In genomic region chr9:136765745-136766409, GRCh38 we compare ENCODE assay signal across 14 cellular contexts. TPM values are rescaled to one million over a fixed set of nuclear protein-coding genes. Genes with fewer than 3 reads are reported as not detected.
DNase-seq lines count a peak whose midpoint lies in the region; ATAC-seq and TF ChIP-seq lines count a peak whose summit lies in the region.
"Not testable (repeated sequence)": the region's sequence is repeated elsewhere in the genome, so short reads cannot be mapped to it uniquely, and the experiment has no call there.
"Had no signal": no experiment of that assay in that cellular context is flagged by ENCODE, and none has a peak within 500 bp of the region (broad histone marks: within the 10 kb centered on the region; RNA-seq: fewer than 3 reads in every experiment).

No MANE protein-coding gene starts in this region.

- peaks cover 33 to 55% of the 10 kb centered on the region in 2 donors for H3K4me1 Mint-ChIP-seq in stimulated activated naive B cell treated with anti-CD40 and anti-IgM and Interleukin-4, amounts not matched to agents 10 μg/mL and 1 μg/mL and 100 μg/mL, for 72 hours

- H3K9me3 ChIP-seq in RWPE2 (ENCODE audit: severe bottlenecking); cardiac muscle cell (ENCODE audit: low read depth): not testable (repeated sequence)

- not testable (repeated sequence) for H3K27me3 Mint-ChIP-seq in stimulated activated naive B cell treated with anti-CD40 and anti-IgM and Interleukin-4, amounts not matched to agents 10 μg/mL and 1 μg/mL and 100 μg/mL, for 72 hours

- H3K36me3 Mint-ChIP-seq in stimulated activated naive B cell treated with anti-CD40 and anti-IgM and Interleukin-4, amounts not matched to agents 10 μg/mL and 1 μg/mL and 100 μg/mL, for 72 hours, result not testable (repeated sequence)

- H3K36me3 ChIP-seq in RWPE2 (ENCODE audit: low read depth); cardiac muscle cell: not testable (repeated sequence)

- H3K4me1 ChIP-seq in RWPE2 (ENCODE audit: insufficient read depth, poor library complexity, severe bottlenecking); cardiac muscle cell (ENCODE audit: low read depth): not testable (repeated sequence)

- ATAC-seq in GM18868 (IDR thresholded peaks at IDR 0.05; ENCODE audit: unreplicated experiment) (peak; percentile 56), GM21423 (IDR thresholded peaks at IDR 0.05; ENCODE audit: unreplicated experiment) (peak; percentile 45), HG02884 (IDR thresholded peaks at IDR 0.05; ENCODE audit: unreplicated experiment) (peak; percentile 50), HG03571 (IDR thresholded peaks at IDR 0.05; ENCODE audit: unreplicated experiment) (peak; percentile 54)
- ATAC-seq in RWPE2 (ENCODE audit: low read depth), result not testable (repeated sequence)
- ATAC-seq in stimulated activated naive B cell treated with anti-CD40 and anti-IgM and Interleukin-4, amounts not matched to agents 10 μg/mL and 1 μg/mL and 100 μg/mL, for 72 hours (replicated peaks), result peak; percentile 17 to 49

- H3K4me3 Mint-ChIP-seq in stimulated activated naive B cell treated with anti-CD40 and anti-IgM and Interleukin-4, amounts not matched to agents 10 μg/mL and 1 μg/mL and 100 μg/mL, for 72 hours, result peak overlapping the region in 1 of 2 donors; percentile 36

- peak; percentile 76 for DNase-seq in GM10266 (ENCODE audit: extremely low spot score)
- peak; percentile 35 for DNase-seq in RWPE2 (ENCODE audit: low spot score)
- not testable (repeated sequence) for DNase-seq in cardiac muscle cell (ENCODE audit: low read depth in 1 of 2, low spot score in 1 of 2); stimulated activated naive B cell treated with anti-CD40 and anti-IgM and Interleukin-4, amounts not matched to agents 10 μg/mL and 1 μg/mL and 100 μg/mL, for 72 hours

- not testable (repeated sequence) for H3K9me3 Mint-ChIP-seq in stimulated activated naive B cell treated with anti-CD40 and anti-IgM and Interleukin-4, amounts not matched to agents 10 μg/mL and 1 μg/mL and 100 μg/mL, for 72 hours

- H3K4me3 ChIP-seq in RWPE2 (ENCODE audit: severe bottlenecking); cardiac muscle cell: not testable (repeated sequence)

- TF ChIP-seq CTCF in GM10266 (IDR thresholded peaks at IDR 0.05; ENCODE audit: control insufficient read depth, insufficient read depth, low read depth, missing control alignments); RWPE2 (IDR thresholded peaks at IDR 0.05; ENCODE audit: poor library complexity, severe bottlenecking); cardiac muscle cell (IDR thresholded peaks at IDR 0.05; ENCODE audit: low read depth, low read length): not testable (repeated sequence)

- not testable (repeated sequence) for H3K27ac ChIP-seq in RWPE2 (ENCODE audit: poor library complexity, severe bottlenecking)
- peak overlapping the region; percentile 55 for H3K27ac ChIP-seq in cardiac muscle cell

- H3K27me3 ChIP-seq in RWPE2 (ENCODE audit: insufficient read depth, poor library complexity, severe bottlenecking); cardiac muscle cell: not testable (repeated sequence)

- peak overlapping the region; percentile 94 for H3K27ac Mint-ChIP-seq in stimulated activated naive B cell treated with anti-CD40 and anti-IgM and Interleukin-4, amounts not matched to agents 10 μg/mL and 1 μg/mL and 100 μg/mL, for 72 hours

RNA-seq across cellular contexts. Expression of gene LCN15, which starts 1.6 kb away (rescaled TPM):
- total RNA-seq in cardiac muscle cell, result 0.32 and 0.77 TPM in 2 replicates
- 0.17 TPM in 1 of 2 replicates, not detected in the other for polyA plus RNA-seq in cardiac muscle cell
- total RNA-seq: adrenal gland; naive thymus-derived CD4-positive, alpha-beta T cell; osteocyte had no signal
- polyA plus RNA-seq: adrenal gland; naive thymus-derived CD4-positive, alpha-beta T cell had no signal

RNA-seq across cellular contexts. Expression of gene LCN8, which starts 7.8 kb away (rescaled TPM):
- total RNA-seq in cardiac muscle cell, result not detected in 2 replicates
- 0.81 TPM in 1 of 2 replicates, not detected in the other for polyA plus RNA-seq in cardiac muscle cell
- total RNA-seq: adrenal gland, endodermal cell, osteocyte, right atrium auricular region, upper lobe of left lung had no signal
- polyA plus RNA-seq: adrenal gland; naive thymus-derived CD4-positive, alpha-beta T cell had no signal

RNA-seq across cellular contexts. Expression of gene LCN6, which starts 17.6 kb away (rescaled TPM):
- total RNA-seq in cardiac muscle cell, result not detected in 2 replicates
- polyA plus RNA-seq in cardiac muscle cell, result not detected in 2 replicates
- total RNA-seq: endodermal cell; naive thymus-derived CD4-positive, alpha-beta T cell; osteocyte had no signal
- polyA plus RNA-seq: naive thymus-derived CD4-positive, alpha-beta T cell had no signal

RNA-seq across cellular contexts. Expression of gene LCN10, which starts 23.1 kb away (rescaled TPM):
- total RNA-seq in cardiac muscle cell, result 0.63 TPM in 1 of 2 replicates, not detected in the other
- polyA plus RNA-seq in cardiac muscle cell, result 0.25 and 0.71 TPM in 2 replicates
- total RNA-seq: osteocyte had no signal

RNA-seq across cellular contexts. Expression of gene TMEM141, which starts 25.3 kb away (rescaled TPM):
- 200 and 306 TPM in 2 replicates for total RNA-seq in cardiac muscle cell
- polyA plus RNA-seq in cardiac muscle cell, result 169 and 238 TPM in 2 replicates
